Comparison of ENCODE assay signal across 10 cellular contexts in the genomic region with DNA sequence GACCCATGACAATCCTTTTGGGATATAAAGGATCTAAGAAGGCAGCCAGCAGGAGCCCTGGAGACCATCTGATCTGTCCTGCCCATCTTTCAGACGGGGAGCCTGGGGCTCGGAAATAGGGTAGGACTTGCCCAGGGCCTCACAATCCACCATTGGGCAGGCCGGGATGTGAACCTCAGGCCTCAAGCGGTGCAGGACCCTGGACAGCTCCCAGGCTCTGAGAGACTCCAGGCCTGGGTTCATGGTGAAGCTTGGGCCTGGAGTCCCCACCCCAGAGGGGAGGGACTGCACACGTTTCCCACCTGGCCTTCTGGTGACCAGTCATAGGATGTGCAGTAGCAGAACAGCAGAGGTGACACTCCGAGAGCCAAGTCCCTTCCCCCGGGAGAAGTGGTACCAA. TPM values are rescaled to one million over a fixed set of nuclear protein-coding genes. Genes with fewer than 3 reads are reported as not detected.
A peak's percentile ranks its signal among the peaks of the same experiment; 100 is the strongest.
DNase-seq lines count a peak whose midpoint lies in the region; ATAC-seq and TF ChIP-seq lines count a peak whose summit lies in the region.
"Had no signal": no experiment of that assay in that cellular context is flagged by ENCODE, and none has a peak within 500 bp of the region (broad histone marks: within the 10 kb centered on the region; RNA-seq: fewer than 3 reads in every experiment).

No MANE protein-coding gene starts in this region.

- DNase-seq in AG08395 (ENCODE audit: low spot score): peak; percentile 49
- peak; percentile 55 for DNase-seq in HK-2 (ENCODE audit: unreplicated experiment)
- DNase-seq in WTC11 (ENCODE audit: low spot score): peak; percentile 85
- DNase-seq in iPS DF 6.9 (ENCODE audit: low read depth, low spot score): peak; percentile 64
- DNase-seq in activated gamma-delta T cell treated with Interleukin-2 at 50 U/mL for 16 hours: no peak
- DNase-seq in posterior vena cava (ENCODE audit: low spot score): no peak
- DNase-seq in NCI-H1694 (lab: John Stamatoyannopoulos, UW): no peak
- DNase-seq: DMS153 had no signal

- H3K9me3 Mint-ChIP-seq in WTC11: peaks cover 11% of the 10 kb centered on the region
- H3K9me3 Mint-ChIP-seq: activated naive CD4-positive, alpha-beta T cell treated with anti-CD3 and anti-CD28 coated beads, Interleukin-2, amount 50 U/mL, for 24 hours had no signal

- no peak overlapping the region for H3K4me3 ChIP-seq in iPS DF 6.9 (ENCODE audit: low read length)

- H3K4me1 Mint-ChIP-seq in WTC11: no peaks in the 10 kb centered on the region
- H3K4me1 Mint-ChIP-seq: activated naive CD4-positive, alpha-beta T cell treated with anti-CD3 and anti-CD28 coated beads, Interleukin-2, amount 50 U/mL, for 24 hours had no signal

- intact Hi-C loops in posterior vena cava (cut with DNase I): no loop called here

- no peaks in the 10 kb centered on the region for H3K9me3 ChIP-seq in iPS DF 6.9 (ENCODE audit: control insufficient read depth, insufficient read depth, low read length)

- H3K27me3 ChIP-seq in iPS DF 6.9 (ENCODE audit: control insufficient read depth, insufficient read depth, low read length): no peaks in the 10 kb centered on the region

- TF ChIP-seq CTCF in WTC11 (IDR thresholded peaks at IDR 0.05): no peak

- no peak overlapping the region for H3K4me3 Mint-ChIP-seq in WTC11
- H3K4me3 Mint-ChIP-seq: activated naive CD4-positive, alpha-beta T cell treated with anti-CD3 and anti-CD28 coated beads, Interleukin-2, amount 50 U/mL, for 24 hours had no signal

- ATAC-seq in WTC11 (peak; percentile 83), GM18498 (IDR thresholded peaks at IDR 0.05; ENCODE audit: unreplicated experiment) (no peak)

- H3K27ac Mint-ChIP-seq in WTC11: no peak overlapping the region
- H3K27ac Mint-ChIP-seq: activated naive CD4-positive, alpha-beta T cell treated with anti-CD3 and anti-CD28 coated beads, Interleukin-2, amount 50 U/mL, for 24 hours had no signal

- CTCF ChIA-PET in WTC11 (lab: Charles Lee): interaction anchor here (0.5 to 1.1 kb wide), 2 partner anchors 17 to 96 kb away, joined by 3 to 4 read pairs; no protein-coding TSS in a partner anchor

- H3K27me3 Mint-ChIP-seq in WTC11 (ENCODE audit: low read depth): peaks cover 4% of the 10 kb centered on the region

- H3K36me3 Mint-ChIP-seq in WTC11: no peaks in the 10 kb centered on the region
- H3K36me3 Mint-ChIP-seq: activated naive CD4-positive, alpha-beta T cell treated with anti-CD3 and anti-CD28 coated beads, Interleukin-2, amount 50 U/mL, for 24 hours had no signal

- no peaks in the 10 kb centered on the region for H3K36me3 ChIP-seq in iPS DF 6.9 (ENCODE audit: control insufficient read depth, insufficient read depth, low read length)

- 0 out of 2 replicates have a peak, but pooled peaks cover 1% of the 10 kb centered on the region for H3K4me1 ChIP-seq in iPS DF 6.9 (ENCODE audit: control insufficient read depth, insufficient read depth, low read length)

- H3K27ac ChIP-seq in iPS DF 6.9 (ENCODE audit: low read length): no peak overlapping the region

- WGBS in iPS DF 6.9 (ENCODE audit: insufficient coverage, insufficient read length): no CpG with 5 or more reads among the region's 7 CpGs

- POLR2A ChIA-PET in WTC11 (lab: Charles Lee): interaction anchor here (0.7 kb wide), 1 partner anchor 1073 kb away, joined by 8 read pairs; no protein-coding TSS in a partner anchor

TF ChIP-seq in WTC11, 78 proteins besides CTCF, POLR2A, EP300 and RAD21 (continues in another document):
- TF ChIP-seq, protein P1, sequence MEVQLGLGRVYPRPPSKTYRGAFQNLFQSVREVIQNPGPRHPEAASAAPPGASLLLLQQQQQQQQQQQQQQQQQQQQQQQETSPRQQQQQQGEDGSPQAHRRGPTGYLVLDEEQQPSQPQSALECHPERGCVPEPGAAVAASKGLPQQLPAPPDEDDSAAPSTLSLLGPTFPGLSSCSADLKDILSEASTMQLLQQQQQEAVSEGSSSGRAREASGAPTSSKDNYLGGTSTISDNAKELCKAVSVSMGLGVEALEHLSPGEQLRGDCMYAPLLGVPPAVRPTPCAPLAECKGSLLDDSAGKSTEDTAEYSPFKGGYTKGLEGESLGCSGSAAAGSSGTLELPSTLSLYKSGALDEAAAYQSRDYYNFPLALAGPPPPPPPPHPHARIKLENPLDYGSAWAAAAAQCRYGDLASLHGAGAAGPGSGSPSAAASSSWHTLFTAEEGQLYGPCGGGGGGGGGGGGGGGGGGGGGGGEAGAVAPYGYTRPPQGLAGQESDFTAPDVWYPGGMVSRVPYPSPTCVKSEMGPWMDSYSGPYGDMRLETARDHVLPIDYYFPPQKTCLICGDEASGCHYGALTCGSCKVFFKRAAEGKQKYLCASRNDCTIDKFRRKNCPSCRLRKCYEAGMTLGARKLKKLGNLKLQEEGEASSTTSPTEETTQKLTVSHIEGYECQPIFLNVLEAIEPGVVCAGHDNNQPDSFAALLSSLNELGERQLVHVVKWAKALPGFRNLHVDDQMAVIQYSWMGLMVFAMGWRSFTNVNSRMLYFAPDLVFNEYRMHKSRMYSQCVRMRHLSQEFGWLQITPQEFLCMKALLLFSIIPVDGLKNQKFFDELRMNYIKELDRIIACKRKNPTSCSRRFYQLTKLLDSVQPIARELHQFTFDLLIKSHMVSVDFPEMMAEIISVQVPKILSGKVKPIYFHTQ (CRISPR knock-in tag; IDR thresholded peaks at IDR 0.05): no peak
- TF ChIP-seq, protein P2, sequence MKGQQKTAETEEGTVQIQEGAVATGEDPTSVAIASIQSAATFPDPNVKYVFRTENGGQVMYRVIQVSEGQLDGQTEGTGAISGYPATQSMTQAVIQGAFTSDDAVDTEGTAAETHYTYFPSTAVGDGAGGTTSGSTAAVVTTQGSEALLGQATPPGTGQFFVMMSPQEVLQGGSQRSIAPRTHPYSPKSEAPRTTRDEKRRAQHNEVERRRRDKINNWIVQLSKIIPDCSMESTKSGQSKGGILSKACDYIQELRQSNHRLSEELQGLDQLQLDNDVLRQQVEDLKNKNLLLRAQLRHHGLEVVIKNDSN (CRISPR knock-in tag; IDR thresholded peaks at IDR 0.05): no peak; the same call in 1 of the 2 replicates
- TF ChIP-seq, protein P3, sequence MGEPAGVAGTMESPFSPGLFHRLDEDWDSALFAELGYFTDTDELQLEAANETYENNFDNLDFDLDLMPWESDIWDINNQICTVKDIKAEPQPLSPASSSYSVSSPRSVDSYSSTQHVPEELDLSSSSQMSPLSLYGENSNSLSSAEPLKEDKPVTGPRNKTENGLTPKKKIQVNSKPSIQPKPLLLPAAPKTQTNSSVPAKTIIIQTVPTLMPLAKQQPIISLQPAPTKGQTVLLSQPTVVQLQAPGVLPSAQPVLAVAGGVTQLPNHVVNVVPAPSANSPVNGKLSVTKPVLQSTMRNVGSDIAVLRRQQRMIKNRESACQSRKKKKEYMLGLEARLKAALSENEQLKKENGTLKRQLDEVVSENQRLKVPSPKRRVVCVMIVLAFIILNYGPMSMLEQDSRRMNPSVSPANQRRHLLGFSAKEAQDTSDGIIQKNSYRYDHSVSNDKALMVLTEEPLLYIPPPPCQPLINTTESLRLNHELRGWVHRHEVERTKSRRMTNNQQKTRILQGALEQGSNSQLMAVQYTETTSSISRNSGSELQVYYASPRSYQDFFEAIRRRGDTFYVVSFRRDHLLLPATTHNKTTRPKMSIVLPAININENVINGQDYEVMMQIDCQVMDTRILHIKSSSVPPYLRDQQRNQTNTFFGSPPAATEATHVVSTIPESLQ (CRISPR knock-in tag; IDR thresholded peaks at IDR 0.05): no peak
- TF ChIP-seq TEAD1 (CRISPR knock-in tag; IDR thresholded peaks at IDR 0.05) (peak; percentile 88), ZNF219 (CRISPR knock-in tag; IDR thresholded peaks at IDR 0.05; ENCODE audit: borderline replicate concordance) (peak; percentile 71; the same call in 1 of the 2 replicates), TEAD4 (CRISPR knock-in tag; IDR thresholded peaks at IDR 0.05) (peak; percentile 44; the same call in 1 of the 2 replicates)
- TF ChIP-seq, protein P4, sequence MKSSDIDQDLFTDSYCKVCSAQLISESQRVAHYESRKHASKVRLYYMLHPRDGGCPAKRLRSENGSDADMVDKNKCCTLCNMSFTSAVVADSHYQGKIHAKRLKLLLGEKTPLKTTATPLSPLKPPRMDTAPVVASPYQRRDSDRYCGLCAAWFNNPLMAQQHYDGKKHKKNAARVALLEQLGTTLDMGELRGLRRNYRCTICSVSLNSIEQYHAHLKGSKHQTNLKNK (CRISPR knock-in tag; IDR thresholded peaks at IDR 0.05): no peak
- TF ChIP-seq, protein P5, sequence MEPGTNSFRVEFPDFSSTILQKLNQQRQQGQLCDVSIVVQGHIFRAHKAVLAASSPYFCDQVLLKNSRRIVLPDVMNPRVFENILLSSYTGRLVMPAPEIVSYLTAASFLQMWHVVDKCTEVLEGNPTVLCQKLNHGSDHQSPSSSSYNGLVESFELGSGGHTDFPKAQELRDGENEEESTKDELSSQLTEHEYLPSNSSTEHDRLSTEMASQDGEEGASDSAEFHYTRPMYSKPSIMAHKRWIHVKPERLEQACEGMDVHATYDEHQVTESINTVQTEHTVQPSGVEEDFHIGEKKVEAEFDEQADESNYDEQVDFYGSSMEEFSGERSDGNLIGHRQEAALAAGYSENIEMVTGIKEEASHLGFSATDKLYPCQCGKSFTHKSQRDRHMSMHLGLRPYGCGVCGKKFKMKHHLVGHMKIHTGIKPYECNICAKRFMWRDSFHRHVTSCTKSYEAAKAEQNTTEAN (CRISPR knock-in tag; IDR thresholded peaks at IDR 0.05): no peak

RNA-seq across cellular contexts. Expression of a gene that starts 36.6 kb away (rescaled TPM):
- 57.9 to 66.2 TPM (median 65.7 TPM) in 3 replicates for total RNA-seq in WTC11 (2021)
- total RNA-seq in posterior vena cava: 10 to 100 TPM; 74.5 to 90.8 TPM

Comparison
In these comparisons a context has a peak if more than half of its experiments do, and no peak if none do; other contexts are left out.
1. DNase-seq: peak in AG08395 (single experiment), HK-2 (single experiment), WTC11 (single experiment) and iPS DF 6.9 (single experiment); none in activated gamma-delta T cell treated with Interleukin-2 at 50 U/mL for 16 hours (single experiment), posterior vena cava (single experiment) and NCI-H1694 (single experiment).